ENCODE assay signal across 8 cellular contexts in the genomic region with DNA sequence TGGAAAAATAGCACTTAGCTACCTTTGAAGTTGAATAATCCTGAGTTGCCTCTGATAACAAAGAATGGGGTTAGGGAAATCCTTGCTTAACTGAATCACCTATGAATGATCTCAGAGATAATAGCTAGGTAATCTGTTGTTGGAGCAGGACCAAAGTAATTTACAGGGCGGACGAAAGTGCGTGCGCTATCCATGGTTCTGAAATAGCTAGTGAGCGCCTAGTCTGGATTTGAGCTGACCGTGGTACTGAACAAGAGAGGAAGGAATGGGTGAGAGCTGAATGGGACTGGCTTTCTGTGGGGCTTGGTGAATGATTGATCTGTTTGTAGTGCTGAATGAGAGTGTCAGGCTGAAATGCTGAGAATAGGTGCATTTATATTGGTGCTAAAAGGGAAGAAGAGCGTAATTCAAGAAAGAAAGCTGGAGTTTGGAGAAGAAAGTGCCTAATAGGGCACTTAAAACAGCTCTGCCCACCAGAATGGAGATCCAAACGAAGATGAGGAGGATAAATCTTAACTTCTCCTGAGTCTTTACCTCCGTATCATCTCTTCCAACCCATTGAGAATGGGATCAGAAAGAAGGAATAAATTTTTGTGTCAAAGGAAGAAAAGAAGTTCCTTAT.
DNase-seq lines count a peak whose midpoint lies in the region; ATAC-seq lines count a peak whose summit lies in the region.

No MANE protein-coding gene starts in this region.

- DNase-seq in EH (ENCODE audit: low read depth): peak; percentile 80
- DNase-seq in HS-27A (ENCODE audit: low read depth): peak; percentile 42
- peak; percentile 52 for DNase-seq in UCSD-AML1 (lab: John Stamatoyannopoulos, UW; ENCODE audit: unreplicated experiment)
- peak; percentile 1 for DNase-seq in globus pallidus (ENCODE audit: low spot score)
- peak; percentile 27 to 34 for DNase-seq in stimulated activated CD4-positive, alpha-beta T cell treated with anti-CD3 and anti-CD28 coated beads, Interleukin-2, amount 100 ng/mL, for 48 hours
- DNase-seq in NCI-H2107 (lab: John Stamatoyannopoulos, UW): no peak

- ATAC-seq in HG02610 (IDR thresholded peaks at IDR 0.05; ENCODE audit: unreplicated experiment): no peak
- no peak for ATAC-seq in GM21390 (IDR thresholded peaks at IDR 0.05; ENCODE audit: unreplicated experiment)
